In the genomic region with DNA sequence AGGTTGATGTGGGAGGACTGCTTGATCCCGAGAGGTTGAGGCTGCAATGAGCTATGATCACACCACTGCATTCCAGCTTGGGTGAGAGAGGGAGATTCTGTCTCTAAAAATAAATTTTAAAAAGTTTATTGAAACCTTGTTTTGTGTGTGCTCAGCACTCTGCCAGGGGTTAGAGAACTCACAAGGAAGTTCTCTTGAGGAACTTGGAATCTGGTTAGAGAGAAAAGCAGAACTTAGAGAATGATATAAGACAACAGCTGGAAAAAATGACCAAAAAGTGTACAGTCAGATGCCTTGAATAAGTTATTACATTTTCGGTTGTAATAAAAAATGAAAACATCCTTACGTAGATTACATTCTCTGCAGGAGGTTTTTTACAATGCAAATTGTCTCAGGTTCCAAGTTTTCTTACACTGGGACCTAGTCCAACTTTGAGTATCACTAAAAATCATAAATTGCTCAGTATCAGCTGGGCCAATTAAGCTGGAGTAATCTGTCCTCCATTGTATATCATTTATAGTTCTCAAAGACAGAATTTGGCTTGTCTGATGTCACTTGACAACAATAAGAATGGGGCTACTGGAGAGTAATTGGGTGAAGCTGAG, we compare ENCODE assay signal across 25 cellular contexts. TPM values are rescaled to one million over a fixed set of nuclear protein-coding genes. Genes with fewer than 3 reads are reported as not detected.
DNase-seq lines count a peak whose midpoint lies in the region; ATAC-seq and TF ChIP-seq lines count a peak whose summit lies in the region.
"Had no signal": no experiment of that assay in that cellular context is flagged by ENCODE, and none has a peak within 500 bp of the region (broad histone marks: within the 10 kb centered on the region; RNA-seq: fewer than 3 reads in every experiment).

No MANE protein-coding gene starts in this region.

- TF ChIP-seq POLR2A in tibial nerve (IDR thresholded peaks at IDR 0.05) (no peak), sigmoid colon (IDR thresholded peaks at IDR 0.05) (no peak)

- H3K27ac ChIP-seq in layer of hippocampus (ENCODE audit: low read depth, low read length) (peak overlapping the region; percentile 3), tibial nerve (peak overlapping the region in 2 of 4 donors; percentile 18 to 41), sigmoid colon (peak overlapping the region in 2 of 4 donors; percentile 18 to 31)
- H3K27ac ChIP-seq: 22Rv1, BLaER1, Peyer's patch, VCaP had no signal

- H3K4me3 ChIP-seq in tibial nerve (no peak overlapping the region), sigmoid colon (no peak overlapping the region)
- H3K4me3 ChIP-seq: BLaER1, GM12878, Peyer's patch had no signal

- H3K9me3 ChIP-seq in tibial nerve (no peaks in the 10 kb centered on the region), sigmoid colon (no peaks in the 10 kb centered on the region)
- H3K9me3 ChIP-seq: BLaER1, Peyer's patch had no signal

- DNase-seq in NOMO-1 treated with DMSO at 0.1 percent for 48 hours (lab: John Stamatoyannopoulos, UW; ENCODE audit: unreplicated experiment) (peak; percentile 53), NOMO-1 treated with dmso at 0.1 percent for 144 hours (lab: John Stamatoyannopoulos, UW; ENCODE audit: unreplicated experiment) (no peak), SKM-1 treated with dmso at 0.1 percent for 144 hours (lab: John Stamatoyannopoulos, UW; ENCODE audit: unreplicated experiment) (peak; percentile 56), tibial nerve (ENCODE audit: low spot score in 2 of 2) (no peak), sigmoid colon (no peak), NCI-H1417 treated with DMSO at 0.1 percent for 48 hours (lab: John Stamatoyannopoulos, UW) (no peak)
- DNase-seq: activated naive CD4-positive, alpha-beta T cell treated with anti-CD3 and anti-CD28 coated beads, Interleukin-2, amount 50 U/mL, for 16 hours; cortex of kidney; DMS 273 treated with DMSO at 0.1 percent for 48 hours; foreskin fibroblast; Karpas-422; NCI-H1417; NCI-H2171; NCI-H748 treated with DMSO at 0.1 percent for 48 hours; Peyer's patch; small intestine; stimulated activated CD8-positive, alpha-beta memory T cell treated with anti-CD3 and anti-CD28 coated beads, Interleukin-4, amount 100 ng/mL, for 48 hours; substantia nigra; T-cell had no signal

- H3K4me1 ChIP-seq in tibial nerve (no peaks in the 10 kb centered on the region), sigmoid colon (no peaks in the 10 kb centered on the region)
- H3K4me1 ChIP-seq: BLaER1, Peyer's patch had no signal

- TF ChIP-seq EP300 in tibial nerve (IDR thresholded peaks at IDR 0.05) (peak; percentile 42 to 56), sigmoid colon (IDR thresholded peaks at IDR 0.05) (no peak)

- H3K36me3 ChIP-seq in tibial nerve, result no peaks in the 10 kb centered on the region
- no peaks in the 10 kb centered on the region for H3K36me3 ChIP-seq in sigmoid colon
- H3K36me3 ChIP-seq: BLaER1, Peyer's patch had no signal

- TF ChIP-seq CTCF in tibial nerve (IDR thresholded peaks at IDR 0.05), result no peak
- no peak for TF ChIP-seq CTCF in sigmoid colon (IDR thresholded peaks at IDR 0.05)

- 45 to 47% methylated on average over 3 of the region's 3 CpGs for WGBS in tibial nerve, 2 donors
- 37 to 42% methylated on average over 3 of the region's 3 CpGs for WGBS in sigmoid colon, 2 donors

- no peaks in the 10 kb centered on the region for H3K27me3 ChIP-seq in layer of hippocampus (ENCODE audit: control insufficient read depth, insufficient read depth, low read length)
- no peaks in the 10 kb centered on the region for H3K27me3 ChIP-seq in tibial nerve
- no peaks in the 10 kb centered on the region for H3K27me3 ChIP-seq in sigmoid colon
- H3K27me3 ChIP-seq: BLaER1, Peyer's patch had no signal

- no peak for ATAC-seq in HG03039 (IDR thresholded peaks at IDR 0.05; ENCODE audit: unreplicated experiment)
- ATAC-seq: GM12878, T-cell had no signal

- intact Hi-C loops in sigmoid colon (cut with DNase I), result no loop called here

RNA-seq across cellular contexts. Expression of a gene that starts 21.7 kb away (rescaled TPM):
- total RNA-seq in tibial nerve (10 to 100 TPM; 65.4 to 97.2 (median 80.0) TPM), sigmoid colon (10 to 100 TPM; 38.0 to 77.0 (median 62.1) TPM)
- polyA plus RNA-seq in sigmoid colon, result 10 to 100 TPM; 13.6 to 22.7 (median 19.2) TPM

Comparison
In these comparisons a context has a peak if more than half of its experiments do, and no peak if none do; other contexts are left out.
1. DNase-seq: peak in NOMO-1 treated with DMSO at 0.1 percent for 48 hours (single experiment) and SKM-1 treated with dmso at 0.1 percent for 144 hours (single experiment); none in NOMO-1 treated with dmso at 0.1 percent for 144 hours (single experiment), tibial nerve (0 of 2), sigmoid colon (single experiment) and NCI-H1417 treated with DMSO at 0.1 percent for 48 hours (single experiment).